Comparison of ENCODE assay signal across 7 cellular contexts in the genomic region with DNA sequence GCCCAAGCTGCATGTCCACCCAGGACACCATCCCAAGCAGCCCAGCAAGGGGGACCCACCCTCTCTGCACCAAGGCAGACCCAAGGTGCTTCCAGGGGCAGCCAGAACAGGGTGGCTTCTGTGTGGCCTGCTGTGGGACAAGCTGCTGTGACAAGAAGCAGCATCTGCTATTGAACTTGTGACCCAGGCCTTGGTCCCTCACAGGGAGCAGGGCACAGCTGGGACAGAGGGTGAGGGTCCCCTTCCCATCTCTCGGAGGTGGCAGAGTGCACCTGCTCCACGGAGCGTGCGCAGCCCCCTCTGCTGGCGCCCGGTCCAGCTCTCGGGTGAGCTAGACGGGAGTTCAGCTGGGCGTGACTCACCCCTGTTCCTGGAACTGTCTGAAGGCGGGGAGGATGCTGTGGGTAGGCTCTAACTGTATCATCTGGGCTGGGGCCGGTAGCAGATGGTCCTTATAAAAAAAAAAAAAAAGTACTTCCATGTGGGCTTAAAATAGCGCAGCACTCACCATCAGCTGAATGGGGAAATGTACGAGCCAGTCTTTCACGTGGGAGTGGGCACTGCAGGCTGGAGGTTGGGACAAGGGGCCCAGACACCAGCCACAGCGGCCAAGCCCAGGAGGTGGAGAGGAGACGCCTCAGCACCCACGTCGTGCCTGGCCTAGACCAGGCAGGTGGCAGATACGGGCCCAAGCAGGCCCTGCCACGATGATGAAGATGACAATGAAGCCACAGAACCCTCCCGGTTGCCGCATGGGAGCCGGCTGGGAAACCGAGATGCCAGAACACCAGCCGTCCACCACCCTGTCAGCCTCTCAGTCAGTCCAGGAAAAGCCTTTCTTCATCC.
DNase-seq lines count a peak whose midpoint lies in the region; ATAC-seq and TF ChIP-seq lines count a peak whose summit lies in the region.

No MANE protein-coding gene starts in this region.

- no peak overlapping the region for H3K4me3 ChIP-seq in dorsolateral prefrontal cortex

- intact Hi-C loops in dorsolateral prefrontal cortex (cut with DNase I), result no loop called here

- H3K27ac ChIP-seq in dorsolateral prefrontal cortex, result peak overlapping the region in 39 of 59 donors; percentile 2 to 82 (median 51)

- H3K27ac Mint-ChIP-seq in natural killer cell treated with Interleukin-12 subunit alpha and Interleukin-12 subunit beta and Interleukin-15 and Interleukin-18, amount 100 ng/mL, for 72 hours, result peak overlapping the region; percentile 96 to 100

- peak; percentile 50 for ATAC-seq in GM18505 (IDR thresholded peaks at IDR 0.05; ENCODE audit: unreplicated experiment)
- ATAC-seq in HG02642 (IDR thresholded peaks at IDR 0.05; ENCODE audit: poor library complexity, unreplicated experiment), result peak; percentile 65
- ATAC-seq in natural killer cell treated with Interleukin-12 subunit alpha and Interleukin-12 subunit beta and Interleukin-15 and Interleukin-18, amount 100 ng/mL, for 72 hours, result peak; percentile 80 to 83
- peak; percentile 74 for ATAC-seq in stimulated activated naive CD8-positive, alpha-beta T cell treated with anti-CD3 and anti-CD28 coated beads, Interleukin-15, Interleukin-2, amounts not matched to agents 100 U/mL and 50 U/mL, for 24 hours

- H3K4me1 Mint-ChIP-seq in natural killer cell treated with Interleukin-12 subunit alpha and Interleukin-12 subunit beta and Interleukin-15 and Interleukin-18, amount 100 ng/mL, for 72 hours (ENCODE audit: low read depth in 2 of 2), result peaks cover 86% of the 10 kb centered on the region in 2 donors

- TF ChIP-seq POLR2A in GM18505 (IDR thresholded peaks at IDR 0.05; ENCODE audit: borderline replicate concordance, extremely low read depth, insufficient read depth, insufficient read length), result peak; percentile 27

- DNase-seq in NCI-H2227 treated with DMSO at 0.1 percent for 48 hours (lab: John Stamatoyannopoulos, UW) (peak; percentile 57), dorsolateral prefrontal cortex (peak in 7 of 10 donors; percentile 27 to 86 (median 68))
- peak; percentile 94 for DNase-seq in activated CD4-positive, alpha-beta T cell treated with anti-CD3 and anti-CD28 coated beads for 48 hours
- peak; percentile 93 for DNase-seq in natural killer cell treated with Interleukin-12 subunit alpha and Interleukin-12 subunit beta and Interleukin-15 and Interleukin-18, amount 100 ng/mL, for 72 hours (ENCODE audit: low spot score)
- DNase-seq in stimulated activated naive CD8-positive, alpha-beta T cell treated with anti-CD3 and anti-CD28 coated beads, Interleukin-15, Interleukin-2, amounts not matched to agents 100 U/mL and 50 U/mL, for 24 hours, result peak; percentile 91

- H3K27me3 Mint-ChIP-seq in natural killer cell treated with Interleukin-12 subunit alpha and Interleukin-12 subunit beta and Interleukin-15 and Interleukin-18, amount 100 ng/mL, for 72 hours, result no peaks in the 10 kb centered on the region

- H3K27me3 ChIP-seq in dorsolateral prefrontal cortex, result no peaks in the 10 kb centered on the region

- H3K36me3 Mint-ChIP-seq in natural killer cell treated with Interleukin-12 subunit alpha and Interleukin-12 subunit beta and Interleukin-15 and Interleukin-18, amount 100 ng/mL, for 72 hours, result no peaks in the 10 kb centered on the region

- TF ChIP-seq CTCF in dorsolateral prefrontal cortex (IDR thresholded peaks at IDR 0.05 in 54 of 56, conservative IDR thresholded peaks at IDR 0.05 in 2 of 56; ENCODE audit: low read depth in 1 of 56, partially characterized antibody in 56 of 56), result peak in 19 of 56 donors; percentile 7 to 35 (median 19)

- H3K9me3 Mint-ChIP-seq in natural killer cell treated with Interleukin-12 subunit alpha and Interleukin-12 subunit beta and Interleukin-15 and Interleukin-18, amount 100 ng/mL, for 72 hours, result no peaks in the 10 kb centered on the region

- H3K4me3 Mint-ChIP-seq in natural killer cell treated with Interleukin-12 subunit alpha and Interleukin-12 subunit beta and Interleukin-15 and Interleukin-18, amount 100 ng/mL, for 72 hours, result peak overlapping the region; percentile 84
